4 cellular contexts compared by ENCODE assay signal in genomic region chr12:56284263-56284662, GRCh38.
DNase-seq lines count a peak whose midpoint lies in the region; TF ChIP-seq lines count a peak whose summit lies in the region.
"Not testable (repeated sequence)": the region's sequence is repeated elsewhere in the genome, so short reads cannot be mapped to it uniquely, and the experiment has no call there.

No MANE protein-coding gene starts in this region.

- H3K9ac ChIP-seq in subcutaneous abdominal adipose tissue (ENCODE audit: low read length in 5 of 5) = not testable (repeated sequence)

- H3K27ac ChIP-seq in HEK293 (ENCODE audit: extremely low read depth, low read depth, low read length); WERI-Rb-1: not testable (repeated sequence)
- H3K27ac ChIP-seq in subcutaneous abdominal adipose tissue (ENCODE audit: low read depth, low read length) = peak overlapping the region; percentile 23

- H3K27me3 ChIP-seq in WERI-Rb-1 (ENCODE audit: insufficient read depth, low read depth, severe bottlenecking); subcutaneous abdominal adipose tissue (ENCODE audit: control insufficient read depth in 5 of 5, insufficient read depth in 4 of 5, low read length in 5 of 5): not testable (repeated sequence)

- CTCF ChIA-PET in HEK293 (lab: Yijun Ruan, JAX) = interaction anchor here (0.6 kb wide), 1 partner anchor 9 kb away, joined by 3 read pairs; no protein-coding TSS in a partner anchor

- not testable (repeated sequence) for H3K4me1 ChIP-seq in HEK293 (ENCODE audit: control insufficient read depth, insufficient read depth, low read length)
- peaks cover 0 to 29% (median 24%) of the 10 kb centered on the region in 5 donors for H3K4me1 ChIP-seq in subcutaneous abdominal adipose tissue (ENCODE audit: control insufficient read depth in 5 of 5, insufficient read depth in 5 of 5, low read length in 5 of 5)

- H3K9me3 ChIP-seq in HEK293 (ENCODE audit: control insufficient read depth, insufficient read depth, low read depth, low read length); WERI-Rb-1 (ENCODE audit: severe bottlenecking); subcutaneous abdominal adipose tissue (ENCODE audit: control insufficient read depth in 5 of 5, low read length in 5 of 5): not testable (repeated sequence)

- TF ChIP-seq CTCF in HEK293 (tag by site-specific recombination; IDR thresholded peaks at IDR 0.05); WERI-Rb-1 (IDR thresholded peaks at IDR 0.05; ENCODE audit: low read depth, low read length): not testable (repeated sequence)

- POLR2A ChIA-PET in HEK293 (lab: Yijun Ruan, JAX) = interaction anchor here (1.3 kb wide), 1 partner anchor 18 kb away, joined by 3 read pairs; no protein-coding TSS in a partner anchor

- peaks cover 68 to 80% of the 10 kb centered on the region in 2 experiments for H3K36me3 ChIP-seq in HEK293 (ENCODE audit: control insufficient read depth in 2 of 2, insufficient read depth in 1 of 2, low read length in 2 of 2)
- peaks cover 81% of the 10 kb centered on the region for H3K36me3 ChIP-seq in WERI-Rb-1
- peaks cover 16 to 66% (median 47%) of the 10 kb centered on the region in 5 donors for H3K36me3 ChIP-seq in subcutaneous abdominal adipose tissue (ENCODE audit: control insufficient read depth in 5 of 5, insufficient read depth in 5 of 5, low read length in 5 of 5)

- DNase-seq in WERI-Rb-1 (peak; percentile 56), head of caudate nucleus (peak in 36 of 42 donors; percentile 5 to 74 (median 40))

- H3K4me3 ChIP-seq in HEK293 (ENCODE audit: low read depth, low read length); WERI-Rb-1 (ENCODE audit: low read depth, low read length); subcutaneous abdominal adipose tissue (ENCODE audit: low read depth in 1 of 5, low read length in 5 of 5): not testable (repeated sequence)

- intact Hi-C loops in head of caudate nucleus (cut with DNase I) = not testable (repeated sequence)

TF ChIP-seq in HEK293, 187 proteins besides CTCF, POLR2A, EP300 and RAD21:
- TF ChIP-seq ZNF362 (tag by site-specific recombination; IDR thresholded peaks at IDR 0.05) = peak; percentile 67
